ENCODE assay signal across 9 cellular contexts in the genomic region with DNA sequence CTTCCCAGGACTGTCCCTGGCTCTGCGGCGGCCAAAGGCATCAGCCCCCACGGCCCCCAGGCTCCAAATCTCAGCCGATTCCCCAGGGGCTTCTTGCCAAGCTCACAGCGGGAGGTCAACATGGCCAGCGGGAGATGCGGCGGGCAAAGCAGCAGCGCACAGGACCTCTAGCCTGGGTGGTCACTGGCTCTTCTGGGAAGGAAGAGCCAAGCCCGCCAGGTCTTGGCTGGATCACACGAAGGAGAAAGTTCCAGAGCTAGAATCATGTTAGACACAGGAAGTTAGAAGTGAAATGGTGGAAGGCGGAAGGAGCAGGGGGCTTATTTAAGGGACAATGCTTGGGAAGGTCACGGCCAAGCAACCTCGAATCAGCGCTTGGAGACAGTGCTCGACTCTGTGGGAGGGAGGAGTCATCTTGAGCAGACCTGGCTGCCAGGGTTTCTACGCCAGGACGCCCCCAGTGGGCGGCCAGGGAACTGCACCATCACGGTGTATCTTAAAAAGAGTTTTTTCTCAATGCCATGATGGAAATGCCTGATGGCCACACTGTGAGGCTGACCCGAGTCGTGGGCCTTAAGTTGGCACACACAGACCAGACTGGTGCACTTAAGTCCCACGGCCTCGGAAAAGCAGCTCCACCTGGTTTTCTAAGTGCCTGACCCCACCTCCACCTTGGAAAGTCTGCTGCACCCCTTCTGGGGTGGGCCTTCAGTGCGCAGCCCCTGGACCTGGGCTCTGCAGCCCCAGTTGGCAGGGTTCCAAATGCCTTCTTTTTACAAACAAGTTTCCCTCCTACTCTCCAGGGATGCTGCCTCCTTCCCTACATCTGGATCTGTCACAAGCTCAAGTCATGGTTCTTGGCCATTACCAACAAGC. TPM values are rescaled to one million over a fixed set of nuclear protein-coding genes. Genes with fewer than 3 reads are reported as not detected.
DNase-seq lines count a peak whose midpoint lies in the region; ATAC-seq and TF ChIP-seq lines count a peak whose summit lies in the region.
"Had no signal": no experiment of that assay in that cellular context is flagged by ENCODE, and none has a peak within 500 bp of the region (broad histone marks: within the 10 kb centered on the region; RNA-seq: fewer than 3 reads in every experiment).

No MANE protein-coding gene starts in this region.

- peaks cover 0 to 1% of the 10 kb centered on the region in 2 donors for H3K4me1 ChIP-seq in left lung

- peak; percentile 75 for ATAC-seq in left lung

- intact Hi-C loops in left lung (cut with DNase I), result loop anchor here in 1 of 2 donors (10.0 kb wide), 1 partner anchor 313 kb away; no protein-coding TSS in a partner anchor

- DNase-seq in NCI-H2029 (lab: John Stamatoyannopoulos, UW) (peak; percentile 29), NCI-H2029 treated with DMSO at 0.1 percent for 48 hours (lab: John Stamatoyannopoulos, UW) (no peak), NCI-H1694 treated with DMSO at 0.1 percent for 48 hours (lab: John Stamatoyannopoulos, UW) (peak; percentile 44), cerebellum (ENCODE audit: low spot score) (peak; percentile 84), left lung (peak; percentile 48 to 50), NCI-H187 (lab: John Stamatoyannopoulos, UW) (no peak)
- peak; percentile 89 for DNase-seq in activated CD4-positive, alpha-beta T cell treated with anti-CD3 and anti-CD28 coated beads for 48 hours
- DNase-seq in stimulated activated CD4-positive, alpha-beta T cell treated with anti-CD3 and anti-CD28 coated beads, TNF-alpha, amount 100 ng/mL, for 1 hour (ENCODE audit: low read depth in 3 of 3, low spot score in 1 of 3), result peak; percentile 29 to 77 (median 43)

- TF ChIP-seq CTCF in left lung (IDR thresholded peaks at IDR 0.05), result peak; percentile 80 to 82

- H3K9me3 ChIP-seq in left lung, result no peaks in the 10 kb centered on the region
- H3K9me3 ChIP-seq: BLaER1 had no signal

- H3K4me3 ChIP-seq in left lung, result no peak overlapping the region
- H3K4me3 ChIP-seq: BLaER1 had no signal

- peaks cover 0 to 88% of the 10 kb centered on the region in 2 donors for H3K36me3 ChIP-seq in left lung

- H3K27me3 ChIP-seq in left lung, result no peaks in the 10 kb centered on the region
- H3K27me3 ChIP-seq: BLaER1 had no signal

- H3K27ac ChIP-seq in left lung, result no peak overlapping the region
- H3K27ac ChIP-seq: BLaER1 had no signal

RNA-seq across cellular contexts. Expression of gene SLC66A1, which starts 29.3 kb away (rescaled TPM):
- total RNA-seq in cerebellum, result 16.2 TPM
- total RNA-seq in left lung, result 10 to 100 TPM; 16.4 to 21.1 TPM

RNA-seq across cellular contexts. Expression of gene AKR7A2, which starts 29.5 kb away (rescaled TPM):
- total RNA-seq in cerebellum (30.4 TPM), left lung (10 to 100 TPM; 43.2 to 62.8 TPM)

RNA-seq across cellular contexts. Expression of gene AKR7A3, which starts 52.9 kb away (rescaled TPM):
- 2.1 TPM for total RNA-seq in cerebellum
- total RNA-seq in left lung, result under 1 TPM; 0.26 to 0.52 TPM

Comparison
In these comparisons a context has a peak if more than half of its experiments do, and no peak if none do; other contexts are left out.
1. DNase-seq: peak in NCI-H2029 (single experiment), NCI-H1694 treated with DMSO at 0.1 percent for 48 hours (single experiment), activated CD4-positive, alpha-beta T cell treated with anti-CD3 and anti-CD28 coated beads for 48 hours (single experiment), cerebellum (single experiment), left lung (2 of 2) and stimulated activated CD4-positive, alpha-beta T cell treated with anti-CD3 and anti-CD28 coated beads, TNF-alpha, amount 100 ng/mL, for 1 hour (3 of 3); none in NCI-H2029 treated with DMSO at 0.1 percent for 48 hours (single experiment) and NCI-H187 (0 of 2).